Comparison of ENCODE assay signal across 20 cellular contexts in the genomic region with DNA sequence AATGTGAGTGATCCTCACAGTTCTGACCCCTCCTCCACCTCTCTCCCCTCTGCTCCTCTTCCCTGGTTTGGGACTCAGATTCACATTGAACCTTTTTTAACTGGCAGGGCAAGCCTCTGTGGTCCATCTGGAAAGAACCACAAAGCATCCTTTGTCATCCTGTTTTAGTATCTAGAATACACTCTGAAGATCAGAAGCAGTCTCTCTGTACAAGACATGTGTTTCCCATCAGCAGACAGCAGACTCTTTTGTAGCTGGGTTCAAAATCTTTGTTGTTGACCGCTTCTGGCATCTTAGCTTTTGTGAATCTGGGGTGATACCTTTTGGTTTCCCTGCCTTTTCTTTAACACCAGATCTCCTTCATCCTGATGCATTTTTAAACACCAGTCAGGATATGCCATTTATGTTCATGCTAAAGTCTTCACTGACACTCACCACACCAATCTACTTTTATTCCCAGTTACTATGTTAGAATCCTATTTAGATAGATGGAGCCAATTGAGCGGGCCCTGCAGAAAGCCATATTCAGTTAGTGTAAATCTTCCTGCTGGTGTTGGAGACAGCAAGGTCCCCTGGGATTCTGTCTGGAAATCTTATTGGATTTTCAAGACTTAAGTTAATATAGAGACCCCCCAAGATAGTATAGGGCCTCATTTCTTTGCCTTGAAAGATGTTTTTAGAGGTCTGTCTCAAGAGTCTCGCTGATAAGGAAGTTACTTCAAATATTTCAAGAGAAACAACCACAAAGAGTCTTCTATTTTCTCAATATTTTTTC. TPM values are rescaled to one million over a fixed set of nuclear protein-coding genes. Genes with fewer than 3 reads are reported as not detected.
"Had no signal": no experiment of that assay in that cellular context is flagged by ENCODE, and none has a peak within 500 bp of the region (broad histone marks: within the 10 kb centered on the region; RNA-seq: fewer than 3 reads in every experiment).

No MANE protein-coding gene starts in this region.

- H3K4me1 ChIP-seq: body of pancreas had no signal

- H3K4me3 Mint-ChIP-seq: activated CD4-positive, alpha-beta T cell treated with anti-CD3 and anti-CD28 coated beads, Interleukin-2, amount 10 ng/mL, durations not matched to agents 24 days and 14 days; activated CD8-positive, alpha-beta T cell treated with anti-CD3 and anti-CD28 coated beads, Interleukin-2, amount 10 ng/mL, durations not matched to agents 7 days and 5 days; activated naive CD8-positive, alpha-beta T cell treated with anti-CD3 and anti-CD28 coated beads for 36 hours; activated T-cell treated with anti-CD3 and anti-CD28 coated beads, Interleukin-2, amount 50 U/mL, for 72 hours; central memory CD8-positive, alpha-beta T cell; immature natural killer cell; naive thymus-derived CD4-positive, alpha-beta T cell; stimulated activated naive B cell treated with anti-CD40 and anti-IgM and Interleukin-4, amounts not matched to agents 10 μg/mL and 1 μg/mL and 100 μg/mL, for 72 hours; T-helper 2 cell treated with Interferon-gamma antibody and Interleukin-4, amounts not matched to agents 5 μg/mL and 100 μg/mL, for 36 hours had no signal

- ATAC-seq: activated CD8-positive, alpha-beta T cell treated with anti-CD3 and anti-CD28 coated beads, Interleukin-2, amount 10 ng/mL, durations not matched to agents 7 days and 5 days; activated T-cell treated with anti-CD3 and anti-CD28 coated beads, Interleukin-2, amount 50 U/mL, for 72 hours; body of pancreas; mucosa of descending colon; naive thymus-derived CD4-positive, alpha-beta T cell; stimulated activated naive B cell treated with anti-CD40 and anti-IgM and Interleukin-4, amounts not matched to agents 10 μg/mL and 1 μg/mL and 100 μg/mL, for 72 hours had no signal

- H3K36me3 Mint-ChIP-seq: activated naive CD8-positive, alpha-beta T cell treated with anti-CD3 and anti-CD28 coated beads for 36 hours; immature natural killer cell had no signal

- H3K9me3 ChIP-seq: body of pancreas, mucosa of descending colon, upper lobe of left lung had no signal

- H3K27me3 Mint-ChIP-seq: activated naive CD8-positive, alpha-beta T cell treated with anti-CD3 and anti-CD28 coated beads for 36 hours; central memory CD8-positive, alpha-beta T cell; stimulated activated naive B cell treated with anti-CD40 and anti-IgM and Interleukin-4, amounts not matched to agents 10 μg/mL and 1 μg/mL and 100 μg/mL, for 72 hours had no signal

- H3K36me3 ChIP-seq: upper lobe of left lung had no signal

- H3K4me3 ChIP-seq: body of pancreas, mucosa of descending colon, upper lobe of left lung had no signal

- H3K27ac Mint-ChIP-seq: activated CD4-positive, alpha-beta T cell treated with anti-CD3 and anti-CD28 coated beads, Interleukin-2, amount 10 ng/mL, durations not matched to agents 24 days and 14 days; activated CD8-positive, alpha-beta T cell treated with anti-CD3 and anti-CD28 coated beads, Interleukin-2, amount 10 ng/mL, durations not matched to agents 7 days and 5 days; activated naive CD8-positive, alpha-beta T cell treated with anti-CD3 and anti-CD28 coated beads for 36 hours; activated T-cell treated with anti-CD3 and anti-CD28 coated beads, Interleukin-2, amount 50 U/mL, for 72 hours; immature natural killer cell; naive thymus-derived CD4-positive, alpha-beta T cell; stimulated activated naive B cell treated with anti-CD40 and anti-IgM and Interleukin-4, amounts not matched to agents 10 μg/mL and 1 μg/mL and 100 μg/mL, for 72 hours; T-helper 2 cell treated with Interferon-gamma antibody and Interleukin-4, amounts not matched to agents 5 μg/mL and 100 μg/mL, for 36 hours had no signal

- H3K9me3 Mint-ChIP-seq: activated CD4-positive, alpha-beta T cell treated with anti-CD3 and anti-CD28 coated beads, Interleukin-2, amount 10 ng/mL, durations not matched to agents 24 days and 14 days; activated naive CD8-positive, alpha-beta T cell treated with anti-CD3 and anti-CD28 coated beads for 36 hours; activated T-cell treated with anti-CD3 and anti-CD28 coated beads, Interleukin-2, amount 50 U/mL, for 72 hours; central memory CD8-positive, alpha-beta T cell; immature natural killer cell; naive thymus-derived CD4-positive, alpha-beta T cell; stimulated activated naive B cell treated with anti-CD40 and anti-IgM and Interleukin-4, amounts not matched to agents 10 μg/mL and 1 μg/mL and 100 μg/mL, for 72 hours; T-helper 2 cell treated with Interferon-gamma antibody and Interleukin-4, amounts not matched to agents 5 μg/mL and 100 μg/mL, for 36 hours had no signal

- DNase-seq: activated CD4-positive, alpha-beta T cell treated with anti-CD3 and anti-CD28 coated beads, Interleukin-2, amount 10 ng/mL, durations not matched to agents 24 days and 14 days; activated CD4-positive, CD25-positive, alpha-beta regulatory T cell; activated CD8-positive, alpha-beta memory T cell treated with anti-CD3 and anti-CD28 coated beads, Interleukin-2, amount 50 U/mL, for 4 hours; activated CD8-positive, alpha-beta T cell treated with anti-CD3 and anti-CD28 coated beads, Interleukin-2, amount 10 ng/mL, durations not matched to agents 7 days and 5 days; activated gamma-delta T cell treated with Interleukin-2 at 50 U/mL for 16 hours; activated naive CD8-positive, alpha-beta T cell treated with anti-CD3 and anti-CD28 coated beads for 36 hours; activated T-cell treated with anti-CD3 and anti-CD28 coated beads, Interleukin-2, amount 50 U/mL, for 72 hours; body of pancreas; effector CD8-positive, alpha-beta T cell; foreskin fibroblast; immature natural killer cell; mucosa of descending colon; naive thymus-derived CD4-positive, alpha-beta T cell; posterior cingulate gyrus; retina; stimulated activated CD4-positive, alpha-beta T cell treated with anti-CD3 and anti-CD28 coated beads, Interleukin-4, amount 100 ng/mL, for 1 hour; stimulated activated naive B cell treated with anti-CD40 and anti-IgM and Interleukin-4, amounts not matched to agents 10 μg/mL and 1 μg/mL and 100 μg/mL, for 72 hours; upper lobe of left lung had no signal

- H3K4me1 Mint-ChIP-seq: activated CD4-positive, alpha-beta T cell treated with anti-CD3 and anti-CD28 coated beads, Interleukin-2, amount 10 ng/mL, durations not matched to agents 24 days and 14 days; activated naive CD8-positive, alpha-beta T cell treated with anti-CD3 and anti-CD28 coated beads for 36 hours; central memory CD8-positive, alpha-beta T cell; immature natural killer cell; naive thymus-derived CD4-positive, alpha-beta T cell had no signal

- H3K27ac ChIP-seq: body of pancreas, upper lobe of left lung had no signal

RNA-seq across cellular contexts. Expression of gene ST6GALNAC3, which starts 51.1 kb away (rescaled TPM):
- polyA plus RNA-seq: immature natural killer cell had no signal
